Comparison of ENCODE assay signal across 9 cellular contexts in the genomic region with DNA sequence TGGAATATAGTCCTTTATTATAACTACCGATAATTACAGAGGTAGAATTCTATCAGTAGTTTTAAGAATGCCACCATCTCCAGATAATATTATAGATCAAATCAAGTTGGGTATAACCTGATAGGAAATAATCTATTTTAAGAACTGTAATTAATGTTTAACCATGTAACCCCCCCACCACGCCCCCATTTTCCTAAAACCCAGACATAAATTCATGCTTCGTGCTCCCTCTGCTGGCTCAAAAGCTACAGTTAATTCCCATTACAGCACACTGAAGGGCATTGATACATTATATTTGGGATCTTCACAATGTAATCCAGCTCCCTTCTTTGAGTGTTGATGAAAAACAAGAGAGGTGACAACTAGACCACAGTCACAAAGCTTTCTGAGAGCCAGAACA.
A peak's percentile ranks its signal among the peaks of the same experiment; 100 is the strongest.
DNase-seq lines count a peak whose midpoint lies in the region; ATAC-seq, FAIRE-seq and TF ChIP-seq lines count a peak whose summit lies in the region.
"Had no signal": no experiment of that assay in that cellular context is flagged by ENCODE, and none has a peak within 500 bp of the region (broad histone marks: within the 10 kb centered on the region; RNA-seq: fewer than 3 reads in every experiment).

No MANE protein-coding gene starts in this region.

- peak; percentile 41 for TF ChIP-seq CTCF in bronchial epithelial cell (IDR thresholded peaks at IDR 0.05; ENCODE audit: insufficient read depth, low read length, severe bottlenecking)

- no peak overlapping the region for H3K4me3 Mint-ChIP-seq in activated T-helper 17 cell treated with anti-CD3 and anti-CD28 coated beads, Interleukin-2, amount 50 U/mL, for 72 hours
- H3K4me3 Mint-ChIP-seq: central memory CD8-positive, alpha-beta T cell had no signal

- in situ Hi-C loops in Caki2 (cut with HindIII; ENCODE audit: low pct_unique_long_range_greater_than_20kb, low sequenced_read_pairs) = no loop called here

- no peaks in the 10 kb centered on the region for H3K9me3 Mint-ChIP-seq in activated T-helper 17 cell treated with anti-CD3 and anti-CD28 coated beads, Interleukin-2, amount 50 U/mL, for 72 hours
- H3K9me3 Mint-ChIP-seq: central memory CD8-positive, alpha-beta T cell had no signal

- no peak for FAIRE-seq in HTR-8/SVneo (lab: Jason Lieb, UNC)
- no peak for FAIRE-seq in bronchial epithelial cell (lab: Jason Lieb, UNC)

- DNase-seq in Caki2 (ENCODE audit: low read depth) = peak; percentile 14
- DNase-seq in HTR-8/SVneo (ENCODE audit: insufficient read length, low spot score) = peak; percentile 8
- peak; percentile 24 for DNase-seq in bronchial epithelial cell (ENCODE audit: low read depth)
- peak; percentile 71 for DNase-seq in midbrain (lab: John Stamatoyannopoulos, UW)
- DNase-seq in NCI-H1105 (lab: John Stamatoyannopoulos, UW) = no peak

- H3K36me3 Mint-ChIP-seq in activated T-helper 17 cell treated with anti-CD3 and anti-CD28 coated beads, Interleukin-2, amount 50 U/mL, for 72 hours (ENCODE audit: low read depth) = peaks cover 11% of the 10 kb centered on the region

- H3K4me3 ChIP-seq in bronchial epithelial cell (ENCODE audit: low read depth, low read length) = no peak overlapping the region

- H3K27me3 ChIP-seq in bronchial epithelial cell (ENCODE audit: control insufficient read depth, insufficient read depth, low read length) = no peaks in the 10 kb centered on the region

- H3K27ac Mint-ChIP-seq in activated T-helper 17 cell treated with anti-CD3 and anti-CD28 coated beads, Interleukin-2, amount 50 U/mL, for 72 hours = no peak overlapping the region

- peaks cover 13% of the 10 kb centered on the region for H3K4me1 Mint-ChIP-seq in activated T-helper 17 cell treated with anti-CD3 and anti-CD28 coated beads, Interleukin-2, amount 50 U/mL, for 72 hours

- no peaks in the 10 kb centered on the region for H3K36me3 ChIP-seq in bronchial epithelial cell (ENCODE audit: control insufficient read depth, insufficient read depth, low read length)

- ATAC-seq in HG03521 (IDR thresholded peaks at IDR 0.05; ENCODE audit: unreplicated experiment) (no peak), HG03139 (IDR thresholded peaks at IDR 0.05; ENCODE audit: unreplicated experiment) (no peak)
- ATAC-seq in activated T-helper 17 cell treated with anti-CD3 and anti-CD28 coated beads, Interleukin-2, amount 50 U/mL, for 72 hours (replicated peaks) = no peak

- no peaks in the 10 kb centered on the region for H3K27me3 Mint-ChIP-seq in activated T-helper 17 cell treated with anti-CD3 and anti-CD28 coated beads, Interleukin-2, amount 50 U/mL, for 72 hours
- H3K27me3 Mint-ChIP-seq: central memory CD8-positive, alpha-beta T cell had no signal
